In genomic region chr2:240255811-240256703, GRCh38 we compare ENCODE assay signal across 1 cellular context.
TF ChIP-seq lines count a peak whose summit lies in the region.

No MANE protein-coding gene starts in this region.

TF ChIP-seq in HepG2, 621 proteins besides CTCF, POLR2A, EP300 and RAD21 (continued from another document and continues in another):
- TF ChIP-seq, protein P1, sequence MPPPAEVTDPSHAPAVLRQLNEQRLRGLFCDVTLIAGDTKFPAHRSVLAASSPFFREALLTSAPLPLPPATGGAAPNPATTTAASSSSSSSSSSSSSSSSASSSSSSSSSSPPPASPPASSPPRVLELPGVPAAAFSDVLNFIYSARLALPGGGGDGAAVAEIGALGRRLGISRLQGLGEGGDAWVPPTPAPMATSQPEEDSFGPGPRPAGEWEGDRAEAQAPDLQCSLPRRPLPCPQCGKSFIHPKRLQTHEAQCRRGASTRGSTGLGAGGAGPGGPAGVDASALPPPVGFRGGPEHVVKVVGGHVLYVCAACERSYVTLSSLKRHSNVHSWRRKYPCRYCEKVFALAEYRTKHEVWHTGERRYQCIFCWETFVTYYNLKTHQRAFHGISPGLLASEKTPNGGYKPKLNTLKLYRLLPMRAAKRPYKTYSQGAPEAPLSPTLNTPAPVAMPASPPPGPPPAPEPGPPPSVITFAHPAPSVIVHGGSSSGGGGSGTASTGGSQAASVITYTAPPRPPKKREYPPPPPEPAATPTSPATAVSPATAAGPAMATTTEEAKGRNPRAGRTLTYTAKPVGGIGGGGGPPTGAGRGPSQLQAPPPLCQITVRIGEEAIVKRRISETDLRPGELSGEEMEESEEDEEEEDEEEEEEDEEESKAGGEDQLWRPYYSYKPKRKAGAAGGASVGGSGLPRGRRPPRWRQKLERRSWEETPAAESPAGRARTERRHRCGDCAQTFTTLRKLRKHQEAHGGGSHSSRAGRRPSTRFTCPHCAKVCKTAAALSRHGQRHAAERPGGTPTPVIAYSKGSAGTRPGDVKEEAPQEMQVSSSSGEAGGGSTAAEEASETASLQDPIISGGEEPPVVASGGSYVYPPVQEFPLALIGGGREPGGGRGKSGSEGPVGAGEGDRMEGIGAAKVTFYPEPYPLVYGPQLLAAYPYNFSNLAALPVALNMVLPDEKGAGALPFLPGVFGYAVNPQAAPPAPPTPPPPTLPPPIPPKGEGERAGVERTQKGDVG (CRISPR knock-in tag; IDR thresholded peaks at IDR 0.05; ENCODE audit: borderline replicate concordance) = no peak; the same call in 1 of the 2 replicates
- TF ChIP-seq KLF16 (CRISPR knock-in tag; IDR thresholded peaks at IDR 0.05) = peak in 1 of 2 experiments; percentile 70; a peak in 1 of 4 replicates
- TF ChIP-seq TRIM24 (CRISPR knock-in tag; IDR thresholded peaks at IDR 0.05) = no peak
- TF ChIP-seq KDM3A (CRISPR knock-in tag; IDR thresholded peaks at IDR 0.05; ENCODE audit: low read depth) = 0 out of 2 replicates have a peak, but pooled peaks have one; percentile 34
- peak; percentile 79 for TF ChIP-seq RNF2 (conservative IDR thresholded peaks at IDR 0.05; ENCODE audit: low read depth)
- TF ChIP-seq NCOA5 (CRISPR knock-in tag; IDR thresholded peaks at IDR 0.05) = no peak
- TF ChIP-seq ZFP36 (IDR thresholded peaks at IDR 0.05; ENCODE audit: borderline replicate concordance, low read depth, low read length, partially characterized antibody) = no peak
- TF ChIP-seq EHMT2 (IDR thresholded peaks at IDR 0.05; ENCODE audit: borderline replicate concordance, low read depth, low read length) = peak; percentile 67; the same call in 1 of the 2 replicates
- TF ChIP-seq ZSCAN31 (CRISPR knock-in tag; IDR thresholded peaks at IDR 0.05; ENCODE audit: low read depth) = 0 out of 2 replicates have a peak, but pooled peaks have one; percentile 43
- 0 out of 2 replicates have a peak, but pooled peaks have one; percentile 21 for TF ChIP-seq ZNF441 (CRISPR knock-in tag; IDR thresholded peaks at IDR 0.05; ENCODE audit: borderline replicate concordance)
- no peak; the same call in 1 of the 2 replicates for TF ChIP-seq ZNF205 (CRISPR knock-in tag; IDR thresholded peaks at IDR 0.05)
- TF ChIP-seq ZNF556 (CRISPR knock-in tag; IDR thresholded peaks at IDR 0.05; ENCODE audit: borderline replicate concordance) = no peak
- no peak for TF ChIP-seq ZC3H13 (CRISPR knock-in tag; IDR thresholded peaks at IDR 0.05)
- TF ChIP-seq MAX (IDR thresholded peaks at IDR 0.05) = peak; percentile 85
- TF ChIP-seq ZBTB10 (CRISPR knock-in tag; IDR thresholded peaks at IDR 0.05; ENCODE audit: borderline replicate concordance) = no peak; the same call in 1 of the 2 replicates
- TF ChIP-seq KLF15 (CRISPR knock-in tag; IDR thresholded peaks at IDR 0.05; ENCODE audit: borderline replicate concordance) = no peak
- 0 out of 2 replicates have a peak, but pooled peaks have one; percentile 14 for TF ChIP-seq ZNF709 (CRISPR knock-in tag; IDR thresholded peaks at IDR 0.05)
- peak; percentile 76 for TF ChIP-seq KDM6A (CRISPR knock-in tag; IDR thresholded peaks at IDR 0.05; ENCODE audit: low read depth)
- no peak for TF ChIP-seq XBP1 (CRISPR knock-in tag; IDR thresholded peaks at IDR 0.05)
- TF ChIP-seq, protein P2, sequence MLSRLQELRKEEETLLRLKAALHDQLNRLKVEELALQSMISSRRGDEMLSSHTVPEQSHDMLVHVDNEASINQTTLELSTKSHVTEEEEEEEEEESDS (CRISPR knock-in tag; IDR thresholded peaks at IDR 0.05; ENCODE audit: borderline replicate concordance) = no peak
- TF ChIP-seq, protein P3, sequence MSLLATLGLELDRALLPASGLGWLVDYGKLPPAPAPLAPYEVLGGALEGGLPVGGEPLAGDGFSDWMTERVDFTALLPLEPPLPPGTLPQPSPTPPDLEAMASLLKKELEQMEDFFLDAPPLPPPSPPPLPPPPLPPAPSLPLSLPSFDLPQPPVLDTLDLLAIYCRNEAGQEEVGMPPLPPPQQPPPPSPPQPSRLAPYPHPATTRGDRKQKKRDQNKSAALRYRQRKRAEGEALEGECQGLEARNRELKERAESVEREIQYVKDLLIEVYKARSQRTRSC (CRISPR knock-in tag; IDR thresholded peaks at IDR 0.05; ENCODE audit: low read depth) = no peak
- TF ChIP-seq, protein P4, sequence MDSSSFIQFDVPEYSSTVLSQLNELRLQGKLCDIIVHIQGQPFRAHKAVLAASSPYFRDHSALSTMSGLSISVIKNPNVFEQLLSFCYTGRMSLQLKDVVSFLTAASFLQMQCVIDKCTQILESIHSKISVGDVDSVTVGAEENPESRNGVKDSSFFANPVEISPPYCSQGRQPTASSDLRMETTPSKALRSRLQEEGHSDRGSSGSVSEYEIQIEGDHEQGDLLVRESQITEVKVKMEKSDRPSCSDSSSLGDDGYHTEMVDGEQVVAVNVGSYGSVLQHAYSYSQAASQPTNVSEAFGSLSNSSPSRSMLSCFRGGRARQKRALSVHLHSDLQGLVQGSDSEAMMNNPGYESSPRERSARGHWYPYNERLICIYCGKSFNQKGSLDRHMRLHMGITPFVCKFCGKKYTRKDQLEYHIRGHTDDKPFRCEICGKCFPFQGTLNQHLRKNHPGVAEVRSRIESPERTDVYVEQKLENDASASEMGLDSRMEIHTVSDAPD (CRISPR knock-in tag; IDR thresholded peaks at IDR 0.05) = no peak
- TF ChIP-seq ZHX2 (IDR thresholded peaks at IDR 0.05; ENCODE audit: low read depth) = no peak
- no peak for TF ChIP-seq ZHX2 (CRISPR knock-in tag; IDR thresholded peaks at IDR 0.05; ENCODE audit: borderline replicate concordance)
- peak; percentile 76 for TF ChIP-seq HMG20B (CRISPR knock-in tag; conservative IDR thresholded peaks at IDR 0.05)
- TF ChIP-seq NR2F1 (CRISPR knock-in tag; IDR thresholded peaks at IDR 0.05) = no peak
- TF ChIP-seq PHF20 (CRISPR knock-in tag; IDR thresholded peaks at IDR 0.05) = peak; percentile 39; the same call in 1 of the 2 replicates
- TF ChIP-seq ZNF770 (CRISPR knock-in tag; IDR thresholded peaks at IDR 0.05) = no peak
- TF ChIP-seq, protein P5, sequence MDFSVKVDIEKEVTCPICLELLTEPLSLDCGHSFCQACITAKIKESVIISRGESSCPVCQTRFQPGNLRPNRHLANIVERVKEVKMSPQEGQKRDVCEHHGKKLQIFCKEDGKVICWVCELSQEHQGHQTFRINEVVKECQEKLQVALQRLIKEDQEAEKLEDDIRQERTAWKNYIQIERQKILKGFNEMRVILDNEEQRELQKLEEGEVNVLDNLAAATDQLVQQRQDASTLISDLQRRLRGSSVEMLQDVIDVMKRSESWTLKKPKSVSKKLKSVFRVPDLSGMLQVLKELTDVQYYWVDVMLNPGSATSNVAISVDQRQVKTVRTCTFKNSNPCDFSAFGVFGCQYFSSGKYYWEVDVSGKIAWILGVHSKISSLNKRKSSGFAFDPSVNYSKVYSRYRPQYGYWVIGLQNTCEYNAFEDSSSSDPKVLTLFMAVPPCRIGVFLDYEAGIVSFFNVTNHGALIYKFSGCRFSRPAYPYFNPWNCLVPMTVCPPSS (IDR thresholded peaks at IDR 0.05) = no peak
- TF ChIP-seq ZNF687 (CRISPR knock-in tag; IDR thresholded peaks at IDR 0.05) = peak; percentile 83
- no peak for TF ChIP-seq ZSCAN21 (CRISPR knock-in tag; IDR thresholded peaks at IDR 0.05; ENCODE audit: borderline replicate concordance)
- TF ChIP-seq ZNF10 (CRISPR knock-in tag; IDR thresholded peaks at IDR 0.05; ENCODE audit: borderline replicate concordance, low read depth) = no peak
